In the genomic region with DNA sequence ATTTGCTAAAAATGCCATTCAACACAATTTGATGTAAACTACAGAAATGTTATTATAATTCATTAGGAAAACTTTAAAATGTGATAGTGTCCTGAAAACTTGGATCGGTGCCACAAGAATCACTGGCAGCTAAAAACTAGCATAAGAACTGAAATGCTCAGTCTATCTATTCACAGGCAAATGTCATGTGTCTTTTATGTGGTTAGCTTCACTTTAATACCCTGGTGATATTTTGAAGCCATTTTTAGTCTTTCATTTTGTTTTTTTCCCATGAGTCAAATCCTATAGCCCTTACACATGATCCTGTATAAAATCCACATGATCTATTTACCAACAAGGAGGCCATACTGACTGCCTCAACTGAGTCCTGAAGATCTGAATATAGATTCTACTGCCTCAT, we compare ENCODE assay signal across 19 cellular contexts.
DNase-seq lines count a peak whose midpoint lies in the region; ATAC-seq, FAIRE-seq and TF ChIP-seq lines count a peak whose summit lies in the region.
"Had no signal": no experiment of that assay in that cellular context is flagged by ENCODE, and none has a peak within 500 bp of the region (broad histone marks: within the 10 kb centered on the region; RNA-seq: fewer than 3 reads in every experiment).

No MANE protein-coding gene starts in this region.

- intact Hi-C loops in activated T-helper 1 cell treated with anti-CD3 and anti-CD28 coated beads, Interleukin-12 subunit alpha, Interleukin-12 subunit beta, Interleukin-2, Interleukin-4 antibody, amounts not matched to agents 30 ng/mL and 10 ng/mL and 1 ng/mL, durations not matched to agents 14 hours and 24 hours and 36 hours (cut with micrococcal nuclease) = no loop called here

- peak; percentile 64 for FAIRE-seq in astrocyte (lab: Jason Lieb, UNC)
- FAIRE-seq: GM12878, HTR-8/SVneo, K562 had no signal

- no peak overlapping the region for H2BK5ac ChIP-seq in neuronal stem cell (ENCODE audit: low read length)

- peaks cover 43% of the 10 kb centered on the region for H3K4me1 Mint-ChIP-seq in astrocyte (ENCODE audit: low read depth, unreplicated experiment)
- no peaks in the 10 kb centered on the region for H3K4me1 Mint-ChIP-seq in activated T-helper 1 cell treated with anti-CD3 and anti-CD28 coated beads, Interleukin-12 subunit alpha, Interleukin-12 subunit beta, Interleukin-2, Interleukin-4 antibody, amounts not matched to agents 30 ng/mL and 10 ng/mL and 1 ng/mL, durations not matched to agents 14 hours and 24 hours and 36 hours (ENCODE audit: low read depth)

- no peak overlapping the region for H2AK5ac ChIP-seq in neuronal stem cell (ENCODE audit: low read depth, low read length)

- H3K27ac ChIP-seq in BLaER1 = no peak overlapping the region
- no peak overlapping the region for H3K27ac ChIP-seq in astrocyte (ENCODE audit: low read depth, low read length)
- H3K27ac ChIP-seq in neuronal stem cell (replicated peaks; ENCODE audit: low read length) = no peak overlapping the region
- H3K27ac ChIP-seq: BLaER1 treated with 17β-estradiol and CSF1 and Interleukin-3, amounts not matched to agents 10 nM and 100 nM had no signal

- H4K91ac ChIP-seq in neuronal stem cell (ENCODE audit: low read depth, low read length, poor library complexity) = no peak overlapping the region

- H3K4me3 Mint-ChIP-seq in astrocyte (ENCODE audit: unreplicated experiment) = no peak overlapping the region
- H3K4me3 Mint-ChIP-seq in activated T-helper 1 cell treated with anti-CD3 and anti-CD28 coated beads, Interleukin-12 subunit alpha, Interleukin-12 subunit beta, Interleukin-2, Interleukin-4 antibody, amounts not matched to agents 30 ng/mL and 10 ng/mL and 1 ng/mL, durations not matched to agents 14 hours and 24 hours and 36 hours = no peak overlapping the region
- H3K4me3 Mint-ChIP-seq: CD8-positive, alpha-beta T cell had no signal

- H3K18ac ChIP-seq in neuronal stem cell (ENCODE audit: low read length) = no peak overlapping the region

- H4K20me1 ChIP-seq in BLaER1 (no peaks in the 10 kb centered on the region), astrocyte (ENCODE audit: insufficient read depth, low read length) (no peaks in the 10 kb centered on the region)
- H4K20me1 ChIP-seq: BLaER1 treated with 17β-estradiol and CSF1 and Interleukin-3, amounts not matched to agents 10 nM and 100 nM had no signal

- H2BK15ac ChIP-seq in neuronal stem cell (ENCODE audit: low read length) = no peak overlapping the region

- no peaks in the 10 kb centered on the region for H3K36me3 ChIP-seq in BLaER1
- no peaks in the 10 kb centered on the region for H3K36me3 ChIP-seq in astrocyte (ENCODE audit: insufficient read depth, low read length)
- H3K36me3 ChIP-seq in neuronal stem cell (replicated peaks in 1 of 2; ENCODE audit: control insufficient read depth in 2 of 2, insufficient read depth in 2 of 2, low read length in 2 of 2) = no peaks in the 10 kb centered on the region
- H3K36me3 ChIP-seq: BLaER1 treated with 17β-estradiol and CSF1 and Interleukin-3, amounts not matched to agents 10 nM and 100 nM had no signal

- no peaks in the 10 kb centered on the region for H3K79me1 ChIP-seq in neuronal stem cell (ENCODE audit: low read depth, low read length)

- peak overlapping the region; percentile 20; the same call in 1 of the 2 replicates for H3K4me2 ChIP-seq in BLaER1
- no peak overlapping the region for H3K4me2 ChIP-seq in astrocyte (ENCODE audit: low read length)
- H3K4me2 ChIP-seq in neuronal stem cell (ENCODE audit: insufficient read depth, low read length, poor library complexity, severe bottlenecking) = no peak overlapping the region

- no peak overlapping the region for H3K23ac ChIP-seq in neuronal stem cell (ENCODE audit: low read depth, low read length, poor library complexity)

- TF ChIP-seq CTCF in astrocyte (IDR thresholded peaks at IDR 0.05; ENCODE audit: insufficient read depth, low read depth, low read length) = no peak

- H3K4me3 ChIP-seq in BLaER1 = no peak overlapping the region
- no peak overlapping the region for H3K4me3 ChIP-seq in astrocyte (ENCODE audit: insufficient read depth, low read depth, low read length)
- H3K4me3 ChIP-seq in neuronal stem cell (ENCODE audit: low read length in 2 of 2) = no peak overlapping the region
- H3K4me3 ChIP-seq: BLaER1 treated with 17β-estradiol and CSF1 and Interleukin-3, amounts not matched to agents 10 nM and 100 nM; GM12878; K562 had no signal

- no peaks in the 10 kb centered on the region for H3K27me3 Mint-ChIP-seq in astrocyte (ENCODE audit: low read depth, unreplicated experiment)
- H3K27me3 Mint-ChIP-seq in activated T-helper 1 cell treated with anti-CD3 and anti-CD28 coated beads, Interleukin-12 subunit alpha, Interleukin-12 subunit beta, Interleukin-2, Interleukin-4 antibody, amounts not matched to agents 30 ng/mL and 10 ng/mL and 1 ng/mL, durations not matched to agents 14 hours and 24 hours and 36 hours (ENCODE audit: insufficient read depth) = no peaks in the 10 kb centered on the region

- DNase-seq in NCI-H69 (lab: John Stamatoyannopoulos, UW) = peak; percentile 15
- no peak for DNase-seq in astrocyte (ENCODE audit: low read depth)
- DNase-seq in neuronal stem cell (ENCODE audit: low spot score) = no peak
- DNase-seq in GOT3 (lab: John Stamatoyannopoulos, UW) = no peak
- DNase-seq in activated T-helper 1 cell treated with anti-CD3 and anti-CD28 coated beads, Interleukin-12 subunit alpha, Interleukin-12 subunit beta, Interleukin-2, Interleukin-4 antibody, amounts not matched to agents 30 ng/mL and 10 ng/mL and 1 ng/mL, durations not matched to agents 14 hours and 24 hours and 36 hours (ENCODE audit: low spot score) = no peak
- DNase-seq: 8988T; CD8-positive, alpha-beta T cell; COR-L47; DMS153; DND-41; EL; HCEC 1CT; IMR-90 had no signal

- H3K36me3 Mint-ChIP-seq in astrocyte (ENCODE audit: low read depth, unreplicated experiment) = no peaks in the 10 kb centered on the region
- H3K36me3 Mint-ChIP-seq in activated T-helper 1 cell treated with anti-CD3 and anti-CD28 coated beads, Interleukin-12 subunit alpha, Interleukin-12 subunit beta, Interleukin-2, Interleukin-4 antibody, amounts not matched to agents 30 ng/mL and 10 ng/mL and 1 ng/mL, durations not matched to agents 14 hours and 24 hours and 36 hours (ENCODE audit: low read depth) = no peaks in the 10 kb centered on the region
- H3K36me3 Mint-ChIP-seq: CD8-positive, alpha-beta T cell had no signal

- no peak overlapping the region for H3K27ac Mint-ChIP-seq in astrocyte (ENCODE audit: unreplicated experiment)
- no peak overlapping the region for H3K27ac Mint-ChIP-seq in activated T-helper 1 cell treated with anti-CD3 and anti-CD28 coated beads, Interleukin-12 subunit alpha, Interleukin-12 subunit beta, Interleukin-2, Interleukin-4 antibody, amounts not matched to agents 30 ng/mL and 10 ng/mL and 1 ng/mL, durations not matched to agents 14 hours and 24 hours and 36 hours
- H3K27ac Mint-ChIP-seq: CD8-positive, alpha-beta T cell had no signal

- no CpG with 5 or more reads among the region's 1 CpG for WGBS in neuronal stem cell (ENCODE audit: extremely low coverage in 2 of 2, insufficient read length in 2 of 2, insufficient replicate concordance in 1 of 2), 2 donors

- H3K4me1 ChIP-seq in BLaER1 (peaks cover 40% of the 10 kb centered on the region), astrocyte (ENCODE audit: insufficient read depth, low read length) (peaks cover 13% of the 10 kb centered on the region), neuronal stem cell (ENCODE audit: control insufficient read depth in 2 of 2, insufficient read depth in 1 of 2, low read depth in 1 of 2, low read length in 2 of 2) (peaks cover 15 to 28% of the 10 kb centered on the region in 2 donors)

- no peaks in the 10 kb centered on the region for H3K9me3 ChIP-seq in BLaER1
- H3K9me3 ChIP-seq in astrocyte (ENCODE audit: insufficient read depth, low read depth, low read length) = no peaks in the 10 kb centered on the region
- no peaks in the 10 kb centered on the region for H3K9me3 ChIP-seq in neuronal stem cell (replicated peaks in 1 of 2; ENCODE audit: control insufficient read depth in 2 of 2, insufficient read depth in 1 of 2, low read depth in 1 of 2, low read length in 2 of 2)
- H3K9me3 ChIP-seq: BLaER1 treated with 17β-estradiol and CSF1 and Interleukin-3, amounts not matched to agents 10 nM and 100 nM had no signal

- H2BK12ac ChIP-seq in neuronal stem cell (ENCODE audit: low read length) = no peak overlapping the region

- no peak overlapping the region for H2AFZ ChIP-seq in astrocyte (ENCODE audit: low read depth, low read length)
- H2AFZ ChIP-seq in neuronal stem cell (ENCODE audit: low read length) = peak overlapping the region; percentile 54

- H4K8ac ChIP-seq in neuronal stem cell (ENCODE audit: low read depth, low read length) = no peak overlapping the region

- no peak overlapping the region for H2BK120ac ChIP-seq in neuronal stem cell (ENCODE audit: low read depth, low read length)

- H3K14ac ChIP-seq in neuronal stem cell (ENCODE audit: low read length) = no peak overlapping the region

- no peaks in the 10 kb centered on the region for H3K9me3 Mint-ChIP-seq in astrocyte (ENCODE audit: unreplicated experiment)
- no peaks in the 10 kb centered on the region for H3K9me3 Mint-ChIP-seq in activated T-helper 1 cell treated with anti-CD3 and anti-CD28 coated beads, Interleukin-12 subunit alpha, Interleukin-12 subunit beta, Interleukin-2, Interleukin-4 antibody, amounts not matched to agents 30 ng/mL and 10 ng/mL and 1 ng/mL, durations not matched to agents 14 hours and 24 hours and 36 hours
- H3K9me3 Mint-ChIP-seq: CD8-positive, alpha-beta T cell had no signal

- H3K9ac ChIP-seq in BLaER1 = no peak overlapping the region
- no peak overlapping the region for H3K9ac ChIP-seq in astrocyte (ENCODE audit: low read length)
- no peak overlapping the region for H3K9ac ChIP-seq in neuronal stem cell (ENCODE audit: low read depth, low read length, poor library complexity)
- H3K9ac ChIP-seq: BLaER1 treated with 17β-estradiol and CSF1 and Interleukin-3, amounts not matched to agents 10 nM and 100 nM had no signal

- H3K27me3 ChIP-seq in BLaER1 = no peaks in the 10 kb centered on the region
- H3K27me3 ChIP-seq in astrocyte (ENCODE audit: insufficient read depth, low read length) = no peaks in the 10 kb centered on the region
- no peaks in the 10 kb centered on the region for H3K27me3 ChIP-seq in neuronal stem cell (ENCODE audit: control insufficient read depth in 3 of 3, insufficient read depth in 3 of 3, low read depth in 1 of 3, low read length in 3 of 3)
- H3K27me3 ChIP-seq: BLaER1 treated with 17β-estradiol and CSF1 and Interleukin-3, amounts not matched to agents 10 nM and 100 nM had no signal

- H3K4ac ChIP-seq in neuronal stem cell (ENCODE audit: low read length) = no peak overlapping the region

- no peak for ATAC-seq in HG02938 (IDR thresholded peaks at IDR 0.05; ENCODE audit: unreplicated experiment)
- ATAC-seq: CD8-positive, alpha-beta T cell; GM12878; K562 had no signal

- H3K79me2 ChIP-seq in astrocyte (ENCODE audit: insufficient read depth, low read length) = no peaks in the 10 kb centered on the region
